Comparison of ENCODE assay signal across 34 cellular contexts in the genomic region with DNA sequence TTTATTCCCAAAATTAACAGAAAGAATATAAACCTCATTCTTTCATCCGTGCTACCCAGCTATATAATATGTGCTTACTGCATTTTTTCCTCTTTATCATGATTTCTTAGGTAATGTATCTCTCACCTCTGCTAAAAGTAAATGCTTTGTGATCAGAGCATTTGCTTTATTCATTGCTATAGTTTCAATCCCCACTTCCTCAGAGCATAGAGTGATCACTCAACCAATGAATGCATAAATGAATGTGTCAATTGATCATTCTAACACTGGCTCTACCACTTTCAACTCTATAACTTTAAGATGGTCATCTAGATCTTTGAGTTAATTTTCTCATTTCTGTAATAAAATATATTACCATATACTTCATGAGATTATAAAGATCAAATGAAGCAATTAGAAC.
"Had no signal": no experiment of that assay in that cellular context is flagged by ENCODE, and none has a peak within 500 bp of the region (broad histone marks: within the 10 kb centered on the region; RNA-seq: fewer than 3 reads in every experiment).

No MANE protein-coding gene starts in this region.

- DNase-seq: activated CD4-positive, alpha-beta memory T cell treated with anti-CD3 and anti-CD28 coated beads for 36 hours; activated CD4-positive, alpha-beta T cell treated with anti-CD3 and anti-CD28 coated beads for 36 hours; activated CD4-positive, alpha-beta T cell treated with anti-CD3 and anti-CD28 coated beads, Interleukin-2, amount 10 ng/mL, durations not matched to agents 24 days and 14 days; activated CD4-positive, CD25-positive, alpha-beta regulatory T cell; activated CD4-positive, CD25-positive, alpha-beta regulatory T cell treated with anti-CD3 and anti-CD28 coated beads, Interleukin-2, amount 50 U/mL, for 72 hours; activated CD8-positive, alpha-beta memory T cell treated with anti-CD3 and anti-CD28 coated beads, Interleukin-2, amount 10 ng/mL, durations not matched to agents 7 days and 5 days; activated CD8-positive, alpha-beta memory T cell treated with anti-CD3 and anti-CD28 coated beads, Interleukin-2, amount 50 U/mL, for 4 hours; activated CD8-positive, alpha-beta T cell treated with anti-CD3 and anti-CD28 coated beads, Interleukin-2, amount 10 ng/mL, durations not matched to agents 7 days and 5 days; activated effector memory CD4-positive, alpha-beta T cell treated with anti-CD3 and anti-CD28 coated beads, Interleukin-2, amount 50 U/mL, for 16 hours; activated naive CD4-positive, alpha-beta T cell treated with anti-CD3 and anti-CD28 coated beads for 36 hours; activated naive CD8-positive, alpha-beta T cell treated with anti-CD3 and anti-CD28 coated beads for 36 hours; activated naive CD8-positive, alpha-beta T cell treated with anti-CD3 and anti-CD28 coated beads, Interleukin-2, amount 50 U/mL, for 24 hours; activated T-cell treated with anti-CD3 and anti-CD28 coated beads, Interleukin-2, amount 50 U/mL, for 1 hour; activated T-cell treated with anti-CD3 and anti-CD28 coated beads, Interleukin-2, amount 50 U/mL, for 48 hours; adrenal gland; amygdala; aorta; body of pancreas; caudate nucleus; cortex of kidney; dermis blood vessel endothelial cell; effector CD4-positive, alpha-beta T cell; effector memory CD8-positive, alpha-beta T cell; erythroblast; foreskin keratinocyte; gastrocnemius medialis; glutamatergic neuron; heart left ventricle; T-helper 2 cell had no signal

- H3K36me3 ChIP-seq: adrenal gland, esophagus muscularis mucosa, gastrocnemius medialis, heart left ventricle had no signal

- H3K9me3 Mint-ChIP-seq: activated CD4-positive, alpha-beta T cell treated with anti-CD3 and anti-CD28 coated beads, Interleukin-2, amount 10 ng/mL, durations not matched to agents 24 days and 14 days; activated naive CD4-positive, alpha-beta T cell treated with anti-CD3 and anti-CD28 coated beads for 36 hours; activated naive CD4-positive, alpha-beta T cell treated with anti-CD3 and anti-CD28 coated beads, Interleukin-2, amount 50 U/mL, for 24 hours; activated T-helper 1 cell treated with anti-CD3 and anti-CD28 coated beads, Interleukin-12 subunit alpha, Interleukin-12 subunit beta, Interleukin-2, Interleukin-4 antibody, amounts not matched to agents 30 ng/mL and 10 ng/mL and 1 ng/mL, durations not matched to agents 14 hours and 24 hours and 36 hours; activated T-helper 2 cell treated with anti-CD3 and anti-CD28 coated beads, Interferon-gamma antibody, Interleukin-2, Interleukin-4, amounts not matched to agents 10 μg/mL and 5 μg/mL and 100 μg/mL, durations not matched to agents 14 hours and 24 hours and 36 hours had no signal

- ATAC-seq: activated CD4-positive, alpha-beta T cell treated with anti-CD3 and anti-CD28 coated beads for 36 hours; activated CD8-positive, alpha-beta memory T cell treated with anti-CD3 and anti-CD28 coated beads, Interleukin-2, amount 10 ng/mL, durations not matched to agents 7 days and 5 days; activated CD8-positive, alpha-beta T cell treated with anti-CD3 and anti-CD28 coated beads, Interleukin-2, amount 10 ng/mL, durations not matched to agents 7 days and 5 days; activated naive CD8-positive, alpha-beta T cell treated with anti-CD3 and anti-CD28 coated beads, Interleukin-2, amount 50 U/mL, for 24 hours; body of pancreas; effector memory CD8-positive, alpha-beta T cell; foreskin keratinocyte; gastrocnemius medialis; heart left ventricle had no signal

- H3K4me1 ChIP-seq: adrenal gland, body of pancreas, foreskin keratinocyte, heart left ventricle had no signal

- H3K27ac Mint-ChIP-seq: activated CD4-positive, alpha-beta memory T cell treated with anti-CD3 and anti-CD28 coated beads for 36 hours; activated CD4-positive, alpha-beta T cell treated with anti-CD3 and anti-CD28 coated beads for 36 hours; activated CD4-positive, alpha-beta T cell treated with anti-CD3 and anti-CD28 coated beads, Interleukin-2, amount 10 ng/mL, durations not matched to agents 24 days and 14 days; activated CD8-positive, alpha-beta memory T cell treated with anti-CD3 and anti-CD28 coated beads, Interleukin-2, amount 10 ng/mL, durations not matched to agents 7 days and 5 days; activated CD8-positive, alpha-beta T cell treated with anti-CD3 and anti-CD28 coated beads, Interleukin-2, amount 10 ng/mL, durations not matched to agents 7 days and 5 days; activated naive CD4-positive, alpha-beta T cell treated with anti-CD3 and anti-CD28 coated beads for 36 hours; activated naive CD4-positive, alpha-beta T cell treated with anti-CD3 and anti-CD28 coated beads, Interleukin-2, amount 50 U/mL, for 24 hours; activated naive CD8-positive, alpha-beta T cell treated with anti-CD3 and anti-CD28 coated beads for 36 hours; activated naive CD8-positive, alpha-beta T cell treated with anti-CD3 and anti-CD28 coated beads, Interleukin-2, amount 50 U/mL, for 24 hours; activated T-helper 1 cell treated with anti-CD3 and anti-CD28 coated beads, Interleukin-12 subunit alpha, Interleukin-12 subunit beta, Interleukin-2, Interleukin-4 antibody, amounts not matched to agents 30 ng/mL and 10 ng/mL and 1 ng/mL, durations not matched to agents 14 hours and 24 hours and 36 hours; activated T-helper 2 cell treated with anti-CD3 and anti-CD28 coated beads, Interferon-gamma antibody, Interleukin-2, Interleukin-4, amounts not matched to agents 10 μg/mL and 5 μg/mL and 100 μg/mL, durations not matched to agents 14 hours and 24 hours and 36 hours; effector memory CD8-positive, alpha-beta T cell had no signal

- H3K9me3 ChIP-seq: adrenal gland, body of pancreas, esophagus muscularis mucosa, gastrocnemius medialis, heart left ventricle had no signal

- H3K4me1 Mint-ChIP-seq: activated CD4-positive, alpha-beta T cell treated with anti-CD3 and anti-CD28 coated beads for 36 hours; activated CD4-positive, alpha-beta T cell treated with anti-CD3 and anti-CD28 coated beads, Interleukin-2, amount 10 ng/mL, durations not matched to agents 24 days and 14 days; activated CD8-positive, alpha-beta memory T cell treated with anti-CD3 and anti-CD28 coated beads, Interleukin-2, amount 10 ng/mL, durations not matched to agents 7 days and 5 days; activated naive CD4-positive, alpha-beta T cell treated with anti-CD3 and anti-CD28 coated beads, Interleukin-2, amount 50 U/mL, for 24 hours; activated naive CD8-positive, alpha-beta T cell treated with anti-CD3 and anti-CD28 coated beads for 36 hours; activated naive CD8-positive, alpha-beta T cell treated with anti-CD3 and anti-CD28 coated beads, Interleukin-2, amount 50 U/mL, for 24 hours had no signal

- H3K27me3 Mint-ChIP-seq: activated CD4-positive, alpha-beta memory T cell treated with anti-CD3 and anti-CD28 coated beads for 36 hours; activated CD4-positive, alpha-beta T cell treated with anti-CD3 and anti-CD28 coated beads for 36 hours; activated CD4-positive, alpha-beta T cell treated with anti-CD3 and anti-CD28 coated beads, Interleukin-2, amount 10 ng/mL, durations not matched to agents 24 days and 14 days; activated CD8-positive, alpha-beta memory T cell treated with anti-CD3 and anti-CD28 coated beads, Interleukin-2, amount 10 ng/mL, durations not matched to agents 7 days and 5 days; activated naive CD4-positive, alpha-beta T cell treated with anti-CD3 and anti-CD28 coated beads, Interleukin-2, amount 50 U/mL, for 24 hours; activated naive CD8-positive, alpha-beta T cell treated with anti-CD3 and anti-CD28 coated beads for 36 hours; activated naive CD8-positive, alpha-beta T cell treated with anti-CD3 and anti-CD28 coated beads, Interleukin-2, amount 50 U/mL, for 24 hours; effector memory CD8-positive, alpha-beta T cell had no signal

- H3K27me3 ChIP-seq: adrenal gland, body of pancreas, esophagus muscularis mucosa, foreskin keratinocyte, gastrocnemius medialis, heart left ventricle had no signal

- H3K4me3 ChIP-seq: adrenal gland, body of pancreas, esophagus muscularis mucosa, heart left ventricle had no signal

- H3K4me3 Mint-ChIP-seq: activated CD4-positive, alpha-beta memory T cell treated with anti-CD3 and anti-CD28 coated beads for 36 hours; activated CD4-positive, alpha-beta T cell treated with anti-CD3 and anti-CD28 coated beads for 36 hours; activated CD4-positive, alpha-beta T cell treated with anti-CD3 and anti-CD28 coated beads, Interleukin-2, amount 10 ng/mL, durations not matched to agents 24 days and 14 days; activated CD8-positive, alpha-beta memory T cell treated with anti-CD3 and anti-CD28 coated beads, Interleukin-2, amount 10 ng/mL, durations not matched to agents 7 days and 5 days; activated CD8-positive, alpha-beta T cell treated with anti-CD3 and anti-CD28 coated beads, Interleukin-2, amount 10 ng/mL, durations not matched to agents 7 days and 5 days; activated naive CD4-positive, alpha-beta T cell treated with anti-CD3 and anti-CD28 coated beads for 36 hours; activated naive CD4-positive, alpha-beta T cell treated with anti-CD3 and anti-CD28 coated beads, Interleukin-2, amount 50 U/mL, for 24 hours; activated naive CD8-positive, alpha-beta T cell treated with anti-CD3 and anti-CD28 coated beads for 36 hours; activated naive CD8-positive, alpha-beta T cell treated with anti-CD3 and anti-CD28 coated beads, Interleukin-2, amount 50 U/mL, for 24 hours; activated T-helper 1 cell treated with anti-CD3 and anti-CD28 coated beads, Interleukin-12 subunit alpha, Interleukin-12 subunit beta, Interleukin-2, Interleukin-4 antibody, amounts not matched to agents 30 ng/mL and 10 ng/mL and 1 ng/mL, durations not matched to agents 14 hours and 24 hours and 36 hours; effector memory CD8-positive, alpha-beta T cell had no signal

- H3K36me3 Mint-ChIP-seq: activated CD4-positive, alpha-beta memory T cell treated with anti-CD3 and anti-CD28 coated beads for 36 hours; activated CD8-positive, alpha-beta memory T cell treated with anti-CD3 and anti-CD28 coated beads, Interleukin-2, amount 10 ng/mL, durations not matched to agents 7 days and 5 days; activated naive CD4-positive, alpha-beta T cell treated with anti-CD3 and anti-CD28 coated beads, Interleukin-2, amount 50 U/mL, for 24 hours; activated naive CD8-positive, alpha-beta T cell treated with anti-CD3 and anti-CD28 coated beads for 36 hours had no signal

- FAIRE-seq: colon had no signal

- H3K27ac ChIP-seq: adrenal gland, body of pancreas, esophagus muscularis mucosa, foreskin keratinocyte, gastrocnemius medialis, heart left ventricle had no signal
